In genomic region chr16:11699234-11699894, GRCh38 we compare ENCODE assay signal across 1 cellular context.
A peak's percentile ranks its signal among the peaks of the same experiment; 100 is the strongest.
TF ChIP-seq lines count a peak whose summit lies in the region.

No MANE protein-coding gene starts in this region.

TF ChIP-seq in HepG2, 621 proteins besides CTCF, POLR2A, EP300 and RAD21:
- peak; percentile 50 for TF ChIP-seq ZNF883 (CRISPR knock-in tag; IDR thresholded peaks at IDR 0.05; ENCODE audit: not compliant biosample characterization)
- 0 out of 2 replicates have a peak, but pooled peaks have one; percentile 35 for TF ChIP-seq ZSCAN12 (CRISPR knock-in tag; IDR thresholded peaks at IDR 0.05)
- TF ChIP-seq PAF1 (CRISPR knock-in tag; IDR thresholded peaks at IDR 0.05) = no peak
- TF ChIP-seq MLX (CRISPR knock-in tag; IDR thresholded peaks at IDR 0.05) = no peak
- TF ChIP-seq HHEX (CRISPR knock-in tag; IDR thresholded peaks at IDR 0.05) = no peak
- no peak for TF ChIP-seq MIER2 (CRISPR knock-in tag; IDR thresholded peaks at IDR 0.05)
- no peak for TF ChIP-seq SP2 (CRISPR knock-in tag; IDR thresholded peaks at IDR 0.05)
- no peak for TF ChIP-seq XRCC5 (optimal IDR thresholded peaks at IDR 0.05; ENCODE audit: low read length)
- no peak for TF ChIP-seq SIN3B (IDR thresholded peaks at IDR 0.05; ENCODE audit: low read length)
- TF ChIP-seq NR0B2 (CRISPR knock-in tag; IDR thresholded peaks at IDR 0.05) = no peak
- TF ChIP-seq ZNF737 (CRISPR knock-in tag; IDR thresholded peaks at IDR 0.05; ENCODE audit: borderline replicate concordance) = 0 out of 2 replicates have a peak, but pooled peaks have one; percentile 34
- 0 out of 2 replicates have a peak, but pooled peaks have one; percentile 53 for TF ChIP-seq ZNF274 (CRISPR knock-in tag; IDR thresholded peaks at IDR 0.05)
- no peak for TF ChIP-seq MAF1 (CRISPR knock-in tag; IDR thresholded peaks at IDR 0.05; ENCODE audit: borderline replicate concordance)
- TF ChIP-seq ZNF446 (CRISPR knock-in tag; IDR thresholded peaks at IDR 0.05) = no peak
- 0 out of 2 replicates have a peak, but pooled peaks have one; percentile 51 for TF ChIP-seq ZNF33B (CRISPR knock-in tag; IDR thresholded peaks at IDR 0.05)
- TF ChIP-seq BCL3 (CRISPR knock-in tag; IDR thresholded peaks at IDR 0.05) = peak; percentile 67; the same call in 1 of the 2 replicates
- no peak for TF ChIP-seq GABPA (IDR thresholded peaks at IDR 0.05; ENCODE audit: low read depth, low read length)
- TF ChIP-seq GABPA (CRISPR knock-in tag; IDR thresholded peaks at IDR 0.05; ENCODE audit: low read depth) = no peak
- TF ChIP-seq ZNF784 (CRISPR knock-in tag; IDR thresholded peaks at IDR 0.05; ENCODE audit: borderline replicate concordance) = 0 out of 2 replicates have a peak, but pooled peaks have one; percentile 39
- TF ChIP-seq BCL6 (CRISPR knock-in tag; IDR thresholded peaks at IDR 0.05) = no peak
- TF ChIP-seq ZNF740 (CRISPR knock-in tag; IDR thresholded peaks at IDR 0.05) = no peak
- TF ChIP-seq SRSF9 (IDR thresholded peaks at IDR 0.05; ENCODE audit: borderline replicate concordance, insufficient read depth, low read depth, low read length, poor library complexity, severe bottlenecking) = no peak
- no peak for TF ChIP-seq JARID2 (CRISPR knock-in tag; IDR thresholded peaks at IDR 0.05; ENCODE audit: insufficient replicate concordance)
